In the genomic region with DNA sequence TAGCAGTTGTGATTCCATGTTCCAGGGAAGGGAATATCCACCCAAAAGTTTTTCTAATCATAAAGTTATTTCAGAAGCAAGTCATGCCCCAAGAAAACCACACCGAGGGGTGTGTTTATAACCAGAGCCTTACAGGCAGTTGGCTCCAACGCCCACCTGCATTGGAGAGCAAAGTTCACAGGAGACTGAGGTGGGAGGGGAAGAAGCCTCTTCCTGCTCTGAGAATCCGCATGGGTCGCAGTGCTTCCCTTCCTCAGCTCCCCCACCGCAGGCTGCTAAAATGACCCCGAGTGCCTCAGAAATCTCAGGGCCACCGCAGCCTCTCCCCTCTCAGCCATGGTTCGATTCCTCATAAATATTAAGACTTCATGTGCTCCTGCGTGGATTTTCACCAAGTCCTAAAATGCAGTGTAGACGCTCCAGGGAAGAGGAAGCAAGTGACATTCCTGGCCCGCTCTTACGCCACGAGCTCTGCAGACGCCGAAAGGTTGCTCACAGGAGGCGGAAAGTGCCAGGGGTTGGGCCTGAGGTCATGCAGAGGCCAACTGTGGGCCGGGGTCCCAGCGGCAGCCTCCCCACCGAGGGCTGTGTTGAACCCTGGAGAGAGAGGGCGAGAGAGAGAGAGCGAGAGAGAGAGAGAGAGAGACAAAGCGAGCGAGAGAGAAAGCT, we compare ENCODE assay signal across 1 cellular context.
TF ChIP-seq lines count a peak whose summit lies in the region.

No MANE protein-coding gene starts in this region.

TF ChIP-seq in HepG2, 621 proteins besides CTCF, POLR2A, EP300 and RAD21 (continued from another document and continues in another):
- TF ChIP-seq, protein P1, sequence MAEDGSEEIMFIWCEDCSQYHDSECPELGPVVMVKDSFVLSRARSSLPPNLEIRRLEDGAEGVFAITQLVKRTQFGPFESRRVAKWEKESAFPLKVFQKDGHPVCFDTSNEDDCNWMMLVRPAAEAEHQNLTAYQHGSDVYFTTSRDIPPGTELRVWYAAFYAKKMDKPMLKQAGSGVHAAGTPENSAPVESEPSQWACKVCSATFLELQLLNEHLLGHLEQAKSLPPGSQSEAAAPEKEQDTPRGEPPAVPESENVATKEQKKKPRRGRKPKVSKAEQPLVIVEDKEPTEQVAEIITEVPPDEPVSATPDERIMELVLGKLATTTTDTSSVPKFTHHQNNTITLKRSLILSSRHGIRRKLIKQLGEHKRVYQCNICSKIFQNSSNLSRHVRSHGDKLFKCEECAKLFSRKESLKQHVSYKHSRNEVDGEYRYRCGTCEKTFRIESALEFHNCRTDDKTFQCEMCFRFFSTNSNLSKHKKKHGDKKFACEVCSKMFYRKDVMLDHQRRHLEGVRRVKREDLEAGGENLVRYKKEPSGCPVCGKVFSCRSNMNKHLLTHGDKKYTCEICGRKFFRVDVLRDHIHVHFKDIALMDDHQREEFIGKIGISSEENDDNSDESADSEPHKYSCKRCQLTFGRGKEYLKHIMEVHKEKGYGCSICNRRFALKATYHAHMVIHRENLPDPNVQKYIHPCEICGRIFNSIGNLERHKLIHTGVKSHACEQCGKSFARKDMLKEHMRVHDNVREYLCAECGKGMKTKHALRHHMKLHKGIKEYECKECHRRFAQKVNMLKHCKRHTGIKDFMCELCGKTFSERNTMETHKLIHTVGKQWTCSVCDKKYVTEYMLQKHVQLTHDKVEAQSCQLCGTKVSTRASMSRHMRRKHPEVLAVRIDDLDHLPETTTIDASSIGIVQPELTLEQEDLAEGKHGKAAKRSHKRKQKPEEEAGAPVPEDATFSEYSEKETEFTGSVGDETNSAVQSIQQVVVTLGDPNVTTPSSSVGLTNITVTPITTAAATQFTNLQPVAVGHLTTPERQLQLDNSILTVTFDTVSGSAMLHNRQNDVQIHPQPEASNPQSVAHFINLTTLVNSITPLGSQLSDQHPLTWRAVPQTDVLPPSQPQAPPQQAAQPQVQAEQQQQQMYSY (CRISPR knock-in tag; IDR thresholded peaks at IDR 0.05) = 0 out of 2 replicates have a peak, but pooled peaks have one; percentile 27
- no peak for TF ChIP-seq ZC3H4 (CRISPR knock-in tag; IDR thresholded peaks at IDR 0.05; ENCODE audit: borderline replicate concordance)
- TF ChIP-seq ISL2 (CRISPR knock-in tag; IDR thresholded peaks at IDR 0.05) = 0 out of 2 replicates have a peak, but pooled peaks have one; percentile 19
- TF ChIP-seq ZNF782 (CRISPR knock-in tag; IDR thresholded peaks at IDR 0.05; ENCODE audit: borderline replicate concordance) = no peak
- TF ChIP-seq ZNF772 (CRISPR knock-in tag; IDR thresholded peaks at IDR 0.05) = no peak; the same call in 1 of the 2 replicates
- TF ChIP-seq RXRA (CRISPR knock-in tag; IDR thresholded peaks at IDR 0.05) = 0 out of 2 replicates have a peak, but pooled peaks have one; percentile 39
- TF ChIP-seq, protein P2, sequence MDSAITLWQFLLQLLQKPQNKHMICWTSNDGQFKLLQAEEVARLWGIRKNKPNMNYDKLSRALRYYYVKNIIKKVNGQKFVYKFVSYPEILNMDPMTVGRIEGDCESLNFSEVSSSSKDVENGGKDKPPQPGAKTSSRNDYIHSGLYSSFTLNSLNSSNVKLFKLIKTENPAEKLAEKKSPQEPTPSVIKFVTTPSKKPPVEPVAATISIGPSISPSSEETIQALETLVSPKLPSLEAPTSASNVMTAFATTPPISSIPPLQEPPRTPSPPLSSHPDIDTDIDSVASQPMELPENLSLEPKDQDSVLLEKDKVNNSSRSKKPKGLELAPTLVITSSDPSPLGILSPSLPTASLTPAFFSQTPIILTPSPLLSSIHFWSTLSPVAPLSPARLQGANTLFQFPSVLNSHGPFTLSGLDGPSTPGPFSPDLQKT (CRISPR knock-in tag; IDR thresholded peaks at IDR 0.05; ENCODE audit: borderline replicate concordance) = no peak
- no peak for TF ChIP-seq SP140L (CRISPR knock-in tag; IDR thresholded peaks at IDR 0.05; ENCODE audit: borderline replicate concordance)
- peak; percentile 49; the same call in 1 of the 2 replicates for TF ChIP-seq NR2C2 (CRISPR knock-in tag; IDR thresholded peaks at IDR 0.05; ENCODE audit: borderline replicate concordance)
- no peak for TF ChIP-seq ZNF598 (CRISPR knock-in tag; IDR thresholded peaks at IDR 0.05; ENCODE audit: borderline replicate concordance)
- 0 out of 2 replicates have a peak, but pooled peaks have one; percentile 31 for TF ChIP-seq ZBTB7A (CRISPR knock-in tag; IDR thresholded peaks at IDR 0.05)
- TF ChIP-seq ZNF629 (CRISPR knock-in tag; conservative IDR thresholded peaks at IDR 0.05) = 0 out of 2 replicates have a peak, but pooled peaks have one; percentile 12
- TF ChIP-seq XRCC5 (optimal IDR thresholded peaks at IDR 0.05; ENCODE audit: low read length) = peak; percentile 28
- no peak for TF ChIP-seq RBM22 (optimal IDR thresholded peaks at IDR 0.05; ENCODE audit: low read length)
- TF ChIP-seq DPF2 (CRISPR knock-in tag; IDR thresholded peaks at IDR 0.05; ENCODE audit: borderline replicate concordance, low read depth) = no peak
- peak; percentile 77 for TF ChIP-seq ZFX (CRISPR knock-in tag; IDR thresholded peaks at IDR 0.05; ENCODE audit: low read depth)
- TF ChIP-seq CEBPG (CRISPR knock-in tag; IDR thresholded peaks at IDR 0.05) = no peak
- TF ChIP-seq, protein P3, sequence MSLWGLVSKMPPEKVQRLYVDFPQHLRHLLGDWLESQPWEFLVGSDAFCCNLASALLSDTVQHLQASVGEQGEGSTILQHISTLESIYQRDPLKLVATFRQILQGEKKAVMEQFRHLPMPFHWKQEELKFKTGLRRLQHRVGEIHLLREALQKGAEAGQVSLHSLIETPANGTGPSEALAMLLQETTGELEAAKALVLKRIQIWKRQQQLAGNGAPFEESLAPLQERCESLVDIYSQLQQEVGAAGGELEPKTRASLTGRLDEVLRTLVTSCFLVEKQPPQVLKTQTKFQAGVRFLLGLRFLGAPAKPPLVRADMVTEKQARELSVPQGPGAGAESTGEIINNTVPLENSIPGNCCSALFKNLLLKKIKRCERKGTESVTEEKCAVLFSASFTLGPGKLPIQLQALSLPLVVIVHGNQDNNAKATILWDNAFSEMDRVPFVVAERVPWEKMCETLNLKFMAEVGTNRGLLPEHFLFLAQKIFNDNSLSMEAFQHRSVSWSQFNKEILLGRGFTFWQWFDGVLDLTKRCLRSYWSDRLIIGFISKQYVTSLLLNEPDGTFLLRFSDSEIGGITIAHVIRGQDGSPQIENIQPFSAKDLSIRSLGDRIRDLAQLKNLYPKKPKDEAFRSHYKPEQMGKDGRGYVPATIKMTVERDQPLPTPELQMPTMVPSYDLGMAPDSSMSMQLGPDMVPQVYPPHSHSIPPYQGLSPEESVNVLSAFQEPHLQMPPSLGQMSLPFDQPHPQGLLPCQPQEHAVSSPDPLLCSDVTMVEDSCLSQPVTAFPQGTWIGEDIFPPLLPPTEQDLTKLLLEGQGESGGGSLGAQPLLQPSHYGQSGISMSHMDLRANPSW (CRISPR knock-in tag; IDR thresholded peaks at IDR 0.05; ENCODE audit: borderline replicate concordance) = no peak
- peak; percentile 67 for TF ChIP-seq TEAD3 (CRISPR knock-in tag; optimal IDR thresholded peaks at IDR 0.05; ENCODE audit: borderline replicate concordance)
- no peak for TF ChIP-seq FLYWCH1 (CRISPR knock-in tag; IDR thresholded peaks at IDR 0.05)
- TF ChIP-seq MED1 (CRISPR knock-in tag; IDR thresholded peaks at IDR 0.05) = no peak
- TF ChIP-seq ERF (CRISPR knock-in tag; IDR thresholded peaks at IDR 0.05) = peak; percentile 40; the same call in 1 of the 2 replicates
- TF ChIP-seq, protein P4, sequence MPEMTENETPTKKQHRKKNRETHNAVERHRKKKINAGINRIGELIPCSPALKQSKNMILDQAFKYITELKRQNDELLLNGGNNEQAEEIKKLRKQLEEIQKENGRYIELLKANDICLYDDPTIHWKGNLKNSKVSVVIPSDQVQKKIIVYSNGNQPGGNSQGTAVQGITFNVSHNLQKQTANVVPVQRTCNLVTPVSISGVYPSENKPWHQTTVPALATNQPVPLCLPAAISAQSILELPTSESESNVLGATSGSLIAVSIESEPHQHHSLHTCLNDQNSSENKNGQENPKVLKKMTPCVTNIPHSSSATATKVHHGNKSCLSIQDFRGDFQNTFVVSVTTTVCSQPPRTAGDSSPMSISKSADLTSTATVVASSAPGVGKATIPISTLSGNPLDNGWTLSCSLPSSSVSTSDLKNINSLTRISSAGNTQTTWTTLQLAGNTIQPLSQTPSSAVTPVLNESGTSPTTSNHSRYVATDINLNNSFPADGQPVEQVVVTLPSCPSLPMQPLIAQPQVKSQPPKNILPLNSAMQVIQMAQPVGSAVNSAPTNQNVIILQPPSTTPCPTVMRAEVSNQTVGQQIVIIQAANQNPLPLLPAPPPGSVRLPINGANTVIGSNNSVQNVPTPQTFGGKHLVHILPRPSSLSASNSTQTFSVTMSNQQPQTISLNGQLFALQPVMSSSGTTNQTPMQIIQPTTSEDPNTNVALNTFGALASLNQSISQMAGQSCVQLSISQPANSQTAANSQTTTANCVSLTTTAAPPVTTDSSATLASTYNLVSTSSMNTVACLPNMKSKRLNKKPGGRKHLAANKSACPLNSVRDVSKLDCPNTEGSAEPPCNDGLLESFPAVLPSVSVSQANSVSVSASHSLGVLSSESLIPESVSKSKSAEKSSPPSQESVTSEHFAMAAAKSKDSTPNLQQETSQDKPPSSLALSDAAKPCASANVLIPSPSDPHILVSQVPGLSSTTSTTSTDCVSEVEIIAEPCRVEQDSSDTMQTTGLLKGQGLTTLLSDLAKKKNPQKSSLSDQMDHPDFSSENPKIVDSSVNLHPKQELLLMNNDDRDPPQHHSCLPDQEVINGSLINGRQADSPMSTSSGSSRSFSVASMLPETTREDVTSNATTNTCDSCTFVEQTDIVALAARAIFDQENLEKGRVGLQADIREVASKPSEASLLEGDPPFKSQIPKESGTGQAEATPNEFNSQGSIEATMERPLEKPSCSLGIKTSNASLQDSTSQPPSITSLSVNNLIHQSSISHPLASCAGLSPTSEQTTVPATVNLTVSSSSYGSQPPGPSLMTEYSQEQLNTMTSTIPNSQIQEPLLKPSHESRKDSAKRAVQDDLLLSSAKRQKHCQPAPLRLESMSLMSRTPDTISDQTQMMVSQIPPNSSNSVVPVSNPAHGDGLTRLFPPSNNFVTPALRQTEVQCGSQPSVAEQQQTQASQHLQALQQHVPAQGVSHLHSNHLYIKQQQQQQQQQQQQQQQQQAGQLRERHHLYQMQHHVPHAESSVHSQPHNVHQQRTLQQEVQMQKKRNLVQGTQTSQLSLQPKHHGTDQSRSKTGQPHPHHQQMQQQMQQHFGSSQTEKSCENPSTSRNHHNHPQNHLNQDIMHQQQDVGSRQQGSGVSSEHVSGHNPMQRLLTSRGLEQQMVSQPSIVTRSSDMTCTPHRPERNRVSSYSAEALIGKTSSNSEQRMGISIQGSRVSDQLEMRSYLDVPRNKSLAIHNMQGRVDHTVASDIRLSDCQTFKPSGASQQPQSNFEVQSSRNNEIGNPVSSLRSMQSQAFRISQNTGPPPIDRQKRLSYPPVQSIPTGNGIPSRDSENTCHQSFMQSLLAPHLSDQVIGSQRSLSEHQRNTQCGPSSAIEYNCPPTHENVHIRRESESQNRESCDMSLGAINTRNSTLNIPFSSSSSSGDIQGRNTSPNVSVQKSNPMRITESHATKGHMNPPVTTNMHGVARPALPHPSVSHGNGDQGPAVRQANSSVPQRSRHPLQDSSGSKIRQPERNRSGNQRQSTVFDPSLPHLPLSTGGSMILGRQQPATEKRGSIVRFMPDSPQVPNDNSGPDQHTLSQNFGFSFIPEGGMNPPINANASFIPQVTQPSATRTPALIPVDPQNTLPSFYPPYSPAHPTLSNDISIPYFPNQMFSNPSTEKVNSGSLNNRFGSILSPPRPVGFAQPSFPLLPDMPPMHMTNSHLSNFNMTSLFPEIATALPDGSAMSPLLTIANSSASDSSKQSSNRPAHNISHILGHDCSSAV (CRISPR knock-in tag; IDR thresholded peaks at IDR 0.05; ENCODE audit: borderline replicate concordance) = no peak
- TF ChIP-seq KDM6A (CRISPR knock-in tag; IDR thresholded peaks at IDR 0.05; ENCODE audit: low read depth) = no peak
- peak; percentile 62 for TF ChIP-seq HDAC1 (CRISPR knock-in tag; IDR thresholded peaks at IDR 0.05)
- no peak for TF ChIP-seq ZNF781 (CRISPR knock-in tag; IDR thresholded peaks at IDR 0.05; ENCODE audit: borderline replicate concordance, not compliant biosample characterization)
- TF ChIP-seq SRY (CRISPR knock-in tag; IDR thresholded peaks at IDR 0.05) = no peak
- no peak for TF ChIP-seq ZNF264 (CRISPR knock-in tag; IDR thresholded peaks at IDR 0.05)
- no peak for TF ChIP-seq MEIS1 (CRISPR knock-in tag; IDR thresholded peaks at IDR 0.05; ENCODE audit: borderline replicate concordance)
- peak; percentile 27; the same call in 1 of the 2 replicates for TF ChIP-seq RARA (CRISPR knock-in tag; IDR thresholded peaks at IDR 0.05)
- TF ChIP-seq, protein P5, sequence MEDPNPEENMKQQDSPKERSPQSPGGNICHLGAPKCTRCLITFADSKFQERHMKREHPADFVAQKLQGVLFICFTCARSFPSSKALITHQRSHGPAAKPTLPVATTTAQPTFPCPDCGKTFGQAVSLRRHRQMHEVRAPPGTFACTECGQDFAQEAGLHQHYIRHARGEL (CRISPR knock-in tag; IDR thresholded peaks at IDR 0.05) = 0 out of 2 replicates have a peak, but pooled peaks have one; percentile 45
- TF ChIP-seq RFX5 (IDR thresholded peaks at IDR 0.05; ENCODE audit: low read depth, low read length) = no peak
- no peak for TF ChIP-seq ZNF761 (CRISPR knock-in tag; conservative IDR thresholded peaks at IDR 0.05)
- no peak for TF ChIP-seq LCORL (IDR thresholded peaks at IDR 0.05)
- no peak for TF ChIP-seq LCORL (CRISPR knock-in tag; IDR thresholded peaks at IDR 0.05)
- TF ChIP-seq KDM2A (CRISPR knock-in tag; IDR thresholded peaks at IDR 0.05; ENCODE audit: borderline replicate concordance, low read depth) = 0 out of 2 replicates have a peak, but pooled peaks have one; percentile 22
- TF ChIP-seq ZNF766 (CRISPR knock-in tag; IDR thresholded peaks at IDR 0.05; ENCODE audit: borderline replicate concordance) = 0 out of 2 replicates have a peak, but pooled peaks have one; percentile 30
- TF ChIP-seq HNRNPLL (IDR thresholded peaks at IDR 0.05; ENCODE audit: low read depth, low read length, poor library complexity, severe bottlenecking) = peak; percentile 73
- TF ChIP-seq ZNF841 (CRISPR knock-in tag; IDR thresholded peaks at IDR 0.05; ENCODE audit: borderline replicate concordance) = no peak
- no peak for TF ChIP-seq TBX3 (IDR thresholded peaks at IDR 0.05; ENCODE audit: borderline replicate concordance)
- TF ChIP-seq KDM3A (CRISPR knock-in tag; IDR thresholded peaks at IDR 0.05; ENCODE audit: low read depth) = no peak
- TF ChIP-seq NBN (conservative IDR thresholded peaks at IDR 0.05) = no peak
- TF ChIP-seq, protein P6, sequence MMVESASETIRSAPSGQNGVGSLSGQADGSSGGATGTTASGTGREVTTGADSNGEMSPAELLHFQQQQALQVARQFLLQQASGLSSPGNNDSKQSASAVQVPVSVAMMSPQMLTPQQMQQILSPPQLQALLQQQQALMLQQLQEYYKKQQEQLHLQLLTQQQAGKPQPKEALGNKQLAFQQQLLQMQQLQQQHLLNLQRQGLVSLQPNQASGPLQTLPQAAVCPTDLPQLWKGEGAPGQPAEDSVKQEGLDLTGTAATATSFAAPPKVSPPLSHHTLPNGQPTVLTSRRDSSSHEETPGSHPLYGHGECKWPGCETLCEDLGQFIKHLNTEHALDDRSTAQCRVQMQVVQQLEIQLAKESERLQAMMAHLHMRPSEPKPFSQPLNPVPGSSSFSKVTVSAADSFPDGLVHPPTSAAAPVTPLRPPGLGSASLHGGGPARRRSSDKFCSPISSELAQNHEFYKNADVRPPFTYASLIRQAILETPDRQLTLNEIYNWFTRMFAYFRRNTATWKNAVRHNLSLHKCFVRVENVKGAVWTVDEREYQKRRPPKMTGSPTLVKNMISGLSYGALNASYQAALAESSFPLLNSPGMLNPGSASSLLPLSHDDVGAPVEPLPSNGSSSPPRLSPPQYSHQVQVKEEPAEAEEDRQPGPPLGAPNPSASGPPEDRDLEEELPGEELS (CRISPR knock-in tag; IDR thresholded peaks at IDR 0.05) = peak; percentile 29; the same call in 1 of the 2 replicates
